ENCODE assay signal across 11 cellular contexts in genomic region chr11:12540913-12541587, GRCh38.
DNase-seq lines count a peak whose midpoint lies in the region; ATAC-seq, FAIRE-seq and TF ChIP-seq lines count a peak whose summit lies in the region.
"Had no signal": no experiment of that assay in that cellular context is flagged by ENCODE, and none has a peak within 500 bp of the region (broad histone marks: within the 10 kb centered on the region; RNA-seq: fewer than 3 reads in every experiment).

No MANE protein-coding gene starts in this region.

- no peaks in the 10 kb centered on the region for H3K9me3 ChIP-seq in liver (ENCODE audit: control insufficient read depth in 4 of 4, low read length in 3 of 4)
- H3K9me3 ChIP-seq: thyroid gland had no signal

- no peaks in the 10 kb centered on the region for H3K27me3 ChIP-seq in liver (ENCODE audit: control insufficient read depth in 4 of 4, insufficient read depth in 4 of 4, low read length in 3 of 4)
- H3K27me3 ChIP-seq: thyroid gland had no signal

- peak; percentile 10 for TF ChIP-seq CTCF in liver (IDR thresholded peaks at IDR 0.05; ENCODE audit: low read depth, low read length, missing input control)

- peak; percentile 17 to 49 for TF ChIP-seq RAD21 in liver (IDR thresholded peaks at IDR 0.05)

- no peak overlapping the region for H3K27ac ChIP-seq in liver (ENCODE audit: low read depth in 1 of 2, low read length in 2 of 2)
- H3K27ac ChIP-seq: thyroid gland had no signal

- FAIRE-seq in urothelium cell line (lab: Jason Lieb, UNC) = no peak

- H3K4me1 ChIP-seq in liver (ENCODE audit: control insufficient read depth in 4 of 4, insufficient read depth in 4 of 4, low read length in 3 of 4) = peaks cover 0 to 5% (median 0%) of the 10 kb centered on the region in 4 donors

- H3K36me3 ChIP-seq in liver (ENCODE audit: control insufficient read depth in 4 of 4, insufficient read depth in 3 of 4, low read depth in 1 of 4, low read length in 3 of 4) = no peaks in the 10 kb centered on the region
- H3K36me3 ChIP-seq: thyroid gland had no signal

- WGBS in liver = 73% methylated on average over 6 of the region's 6 CpGs

- peak; percentile 93 for DNase-seq in NCI-H226
- peak; percentile 74 for DNase-seq in epidermal melanocyte (ENCODE audit: insufficient read length, low spot score)
- DNase-seq in urothelium cell line (ENCODE audit: low spot score) = peak; percentile 80
- no peak for DNase-seq in NCI-H2171 (lab: John Stamatoyannopoulos, UW)
- no peak for DNase-seq in HK-2 (ENCODE audit: unreplicated experiment)
- DNase-seq in GM19238 (ENCODE audit: insufficient read length, low spot score) = no peak
- DNase-seq: activated T-cell treated with anti-CD3 and anti-CD28 coated beads, Interleukin-2, amount 50 U/mL, for 72 hours; SIG-M5; thyroid gland had no signal

- H3K9ac ChIP-seq in liver (ENCODE audit: low read depth in 1 of 2, low read length in 2 of 2) = no peak overlapping the region

- H3K4me3 ChIP-seq in liver (ENCODE audit: low read depth in 1 of 3, low read length in 3 of 3) = no peak overlapping the region
- H3K4me3 ChIP-seq: thyroid gland had no signal

- ATAC-seq in HG03521 (IDR thresholded peaks at IDR 0.05; ENCODE audit: unreplicated experiment) = no peak
- ATAC-seq: activated T-cell treated with anti-CD3 and anti-CD28 coated beads, Interleukin-2, amount 50 U/mL, for 72 hours had no signal

TF ChIP-seq in liver, 16 proteins besides CTCF, POLR2A, EP300 and RAD21:
- TF ChIP-seq GABPA (IDR thresholded peaks at IDR 0.05 in 1 of 2, conservative IDR thresholded peaks at IDR 0.05 in 1 of 2) (no peak), FOXA1 (IDR thresholded peaks at IDR 0.05) (no peak), NR2F2 (IDR thresholded peaks at IDR 0.05) (peak; percentile 26), ATF3 (IDR thresholded peaks at IDR 0.05) (no peak)
TF ChIP-seq in liver: peak in this region for 1.

Comparison
In these comparisons a context has a peak if more than half of its experiments do, and no peak if none do; other contexts are left out.
1. DNase-seq: peak in NCI-H226 (single experiment), epidermal melanocyte (single experiment) and urothelium cell line (single experiment); none in NCI-H2171 (single experiment), HK-2 (single experiment) and GM19238 (single experiment).